In the genomic region with DNA sequence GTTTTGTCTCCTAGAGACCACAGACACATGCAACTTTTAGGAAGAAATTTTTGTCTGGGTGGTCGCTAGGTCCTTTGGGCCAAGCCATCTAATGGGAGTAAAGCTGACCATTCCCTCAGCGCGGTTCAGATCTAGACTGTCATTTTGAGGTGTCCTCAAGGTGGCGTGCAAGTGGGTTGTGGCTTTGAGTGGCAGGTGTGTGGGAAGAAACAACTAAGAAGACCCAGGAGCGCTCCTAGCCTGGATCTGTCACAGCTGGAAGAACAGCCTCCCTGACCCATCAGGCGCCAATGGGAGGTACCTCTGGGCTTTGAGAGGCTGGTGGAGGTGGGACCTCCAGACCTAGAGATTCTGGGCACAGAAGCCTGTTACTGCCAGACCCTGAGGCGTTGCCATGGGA, we compare ENCODE assay signal across 22 cellular contexts.
"Had no signal": no experiment of that assay in that cellular context is flagged by ENCODE, and none has a peak within 500 bp of the region (broad histone marks: within the 10 kb centered on the region; RNA-seq: fewer than 3 reads in every experiment).

No MANE protein-coding gene starts in this region.

- DNase-seq: dorsolateral prefrontal cortex; effector CD4-positive, alpha-beta T cell; hypothalamus; immature natural killer cell; islet precursor cell; left ventricle myocardium superior; lower lobe of right lung; naive thymus-derived CD8-positive, alpha-beta T cell; nephron progenitor cell; occipital lobe; ovary; posterior cingulate gyrus; psoas muscle; right lobe of liver; small intestine; stimulated activated CD4-positive, alpha-beta T cell treated with anti-CD3 and anti-CD28 coated beads, Interleukin-15, amount 100 ng/mL, for 24 hours; stimulated activated CD4-positive, alpha-beta T cell treated with anti-CD3 and anti-CD28 coated beads, Interleukin-2, amount 100 ng/mL, for 48 hours; stimulated activated naive B cell treated with anti-CD40 and anti-IgM and Interleukin-4, amounts not matched to agents 10 μg/mL and 1 μg/mL and 100 μg/mL, for 72 hours; upper lobe of right lung; uterus had no signal

- H3K4me3 ChIP-seq: dorsolateral prefrontal cortex, lower lobe of right lung, ovary, psoas muscle, right lobe of liver, thoracic aorta, tibial nerve, upper lobe of right lung, uterus had no signal

- H3K36me3 ChIP-seq: lower lobe of right lung, ovary, right lobe of liver, thoracic aorta, tibial nerve, upper lobe of right lung, uterus had no signal

- H3K9me3 ChIP-seq: lower lobe of right lung, ovary, psoas muscle, right lobe of liver, thoracic aorta, upper lobe of right lung, uterus had no signal

- H3K27ac ChIP-seq: dorsolateral prefrontal cortex, lower lobe of right lung, ovary, psoas muscle, right lobe of liver, thoracic aorta, tibial nerve, upper lobe of right lung, uterus had no signal

- ATAC-seq: left ventricle myocardium superior; lower lobe of right lung; naive thymus-derived CD8-positive, alpha-beta T cell; psoas muscle; right lobe of liver; stimulated activated naive B cell treated with anti-CD40 and anti-IgM and Interleukin-4, amounts not matched to agents 10 μg/mL and 1 μg/mL and 100 μg/mL, for 72 hours; upper lobe of right lung had no signal

- H3K4me1 ChIP-seq: lower lobe of right lung, psoas muscle, right lobe of liver, tibial nerve, upper lobe of right lung, uterus had no signal

- H3K27me3 ChIP-seq: ovary, right lobe of liver, tibial nerve, upper lobe of right lung, uterus had no signal
